ENCODE assay signal across 1 cellular context in the genomic region with DNA sequence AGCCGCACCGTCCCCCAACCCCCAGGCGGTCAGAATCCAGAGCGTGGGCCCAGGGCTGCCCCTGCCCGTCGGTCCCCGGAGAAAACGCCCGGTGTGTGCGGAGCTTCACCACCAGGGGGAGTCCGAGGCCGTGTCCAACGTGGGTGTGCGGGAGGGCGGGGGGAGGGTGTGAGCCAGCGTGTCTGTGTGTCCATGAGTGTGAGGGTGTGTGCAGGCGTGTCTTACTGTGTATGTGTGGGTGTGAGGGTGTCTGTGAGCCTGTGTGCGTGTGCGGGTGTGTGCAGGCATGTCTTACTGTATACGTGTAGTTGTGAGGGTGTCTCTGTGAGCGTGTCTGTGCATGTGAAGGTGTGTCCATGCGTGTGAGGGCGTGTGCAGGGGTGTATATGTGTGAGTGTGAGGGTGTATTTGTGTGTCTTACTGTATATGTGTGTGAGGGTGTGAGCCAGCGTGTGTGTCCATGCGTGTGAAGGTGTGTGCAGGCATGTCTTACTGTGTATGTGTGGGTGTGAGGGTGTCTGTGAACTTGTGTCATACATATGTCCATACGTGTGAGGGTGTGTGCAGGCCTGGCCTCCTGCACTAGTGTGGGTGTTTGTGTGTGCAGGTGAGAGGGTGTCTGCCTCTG.
TF ChIP-seq lines count a peak whose summit lies in the region.

No MANE protein-coding gene starts in this region.

TF ChIP-seq in GM12878, 131 proteins besides CTCF, POLR2A, EP300 and RAD21 (continued from another document):
- TF ChIP-seq, protein P1, sequence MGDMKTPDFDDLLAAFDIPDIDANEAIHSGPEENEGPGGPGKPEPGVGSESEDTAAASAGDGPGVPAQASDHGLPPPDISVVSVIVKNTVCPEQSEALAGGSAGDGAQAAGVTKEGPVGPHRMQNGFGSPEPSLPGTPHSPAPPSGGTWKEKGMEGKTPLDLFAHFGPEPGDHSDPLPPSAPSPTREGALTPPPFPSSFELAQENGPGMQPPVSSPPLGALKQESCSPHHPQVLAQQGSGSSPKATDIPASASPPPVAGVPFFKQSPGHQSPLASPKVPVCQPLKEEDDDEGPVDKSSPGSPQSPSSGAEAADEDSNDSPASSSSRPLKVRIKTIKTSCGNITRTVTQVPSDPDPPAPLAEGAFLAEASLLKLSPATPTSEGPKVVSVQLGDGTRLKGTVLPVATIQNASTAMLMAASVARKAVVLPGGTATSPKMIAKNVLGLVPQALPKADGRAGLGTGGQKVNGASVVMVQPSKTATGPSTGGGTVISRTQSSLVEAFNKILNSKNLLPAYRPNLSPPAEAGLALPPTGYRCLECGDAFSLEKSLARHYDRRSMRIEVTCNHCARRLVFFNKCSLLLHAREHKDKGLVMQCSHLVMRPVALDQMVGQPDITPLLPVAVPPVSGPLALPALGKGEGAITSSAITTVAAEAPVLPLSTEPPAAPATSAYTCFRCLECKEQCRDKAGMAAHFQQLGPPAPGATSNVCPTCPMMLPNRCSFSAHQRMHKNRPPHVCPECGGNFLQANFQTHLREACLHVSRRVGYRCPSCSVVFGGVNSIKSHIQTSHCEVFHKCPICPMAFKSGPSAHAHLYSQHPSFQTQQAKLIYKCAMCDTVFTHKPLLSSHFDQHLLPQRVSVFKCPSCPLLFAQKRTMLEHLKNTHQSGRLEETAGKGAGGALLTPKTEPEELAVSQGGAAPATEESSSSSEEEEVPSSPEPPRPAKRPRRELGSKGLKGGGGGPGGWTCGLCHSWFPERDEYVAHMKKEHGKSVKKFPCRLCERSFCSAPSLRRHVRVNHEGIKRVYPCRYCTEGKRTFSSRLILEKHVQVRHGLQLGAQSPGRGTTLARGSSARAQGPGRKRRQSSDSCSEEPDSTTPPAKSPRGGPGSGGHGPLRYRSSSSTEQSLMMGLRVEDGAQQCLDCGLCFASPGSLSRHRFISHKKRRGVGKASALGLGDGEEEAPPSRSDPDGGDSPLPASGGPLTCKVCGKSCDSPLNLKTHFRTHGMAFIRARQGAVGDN (IDR thresholded peaks at IDR 0.05), result no peak
- TF ChIP-seq, protein P2, sequence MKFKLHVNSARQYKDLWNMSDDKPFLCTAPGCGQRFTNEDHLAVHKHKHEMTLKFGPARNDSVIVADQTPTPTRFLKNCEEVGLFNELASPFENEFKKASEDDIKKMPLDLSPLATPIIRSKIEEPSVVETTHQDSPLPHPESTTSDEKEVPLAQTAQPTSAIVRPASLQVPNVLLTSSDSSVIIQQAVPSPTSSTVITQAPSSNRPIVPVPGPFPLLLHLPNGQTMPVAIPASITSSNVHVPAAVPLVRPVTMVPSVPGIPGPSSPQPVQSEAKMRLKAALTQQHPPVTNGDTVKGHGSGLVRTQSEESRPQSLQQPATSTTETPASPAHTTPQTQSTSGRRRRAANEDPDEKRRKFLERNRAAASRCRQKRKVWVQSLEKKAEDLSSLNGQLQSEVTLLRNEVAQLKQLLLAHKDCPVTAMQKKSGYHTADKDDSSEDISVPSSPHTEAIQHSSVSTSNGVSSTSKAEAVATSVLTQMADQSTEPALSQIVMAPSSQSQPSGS (IDR thresholded peaks at IDR 0.05; ENCODE audit: low read length), result no peak
- no peak for TF ChIP-seq ZNF207 (IDR thresholded peaks at IDR 0.05; ENCODE audit: borderline replicate concordance)
- TF ChIP-seq, protein P3, sequence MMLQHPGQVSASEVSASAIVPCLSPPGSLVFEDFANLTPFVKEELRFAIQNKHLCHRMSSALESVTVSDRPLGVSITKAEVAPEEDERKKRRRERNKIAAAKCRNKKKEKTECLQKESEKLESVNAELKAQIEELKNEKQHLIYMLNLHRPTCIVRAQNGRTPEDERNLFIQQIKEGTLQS (IDR thresholded peaks at IDR 0.05; ENCODE audit: borderline replicate concordance, extremely low read depth, low read depth, low read length), result no peak
- no peak for TF ChIP-seq ZBED1 (IDR thresholded peaks at IDR 0.05; ENCODE audit: borderline replicate concordance)
- peak; percentile 80; the same call in 1 of the 2 replicates for TF ChIP-seq NBN (IDR thresholded peaks at IDR 0.05)
- peak; percentile 24 for TF ChIP-seq SP1 (IDR thresholded peaks at IDR 0.05; ENCODE audit: low read depth, low read length)
- TF ChIP-seq, protein P4, sequence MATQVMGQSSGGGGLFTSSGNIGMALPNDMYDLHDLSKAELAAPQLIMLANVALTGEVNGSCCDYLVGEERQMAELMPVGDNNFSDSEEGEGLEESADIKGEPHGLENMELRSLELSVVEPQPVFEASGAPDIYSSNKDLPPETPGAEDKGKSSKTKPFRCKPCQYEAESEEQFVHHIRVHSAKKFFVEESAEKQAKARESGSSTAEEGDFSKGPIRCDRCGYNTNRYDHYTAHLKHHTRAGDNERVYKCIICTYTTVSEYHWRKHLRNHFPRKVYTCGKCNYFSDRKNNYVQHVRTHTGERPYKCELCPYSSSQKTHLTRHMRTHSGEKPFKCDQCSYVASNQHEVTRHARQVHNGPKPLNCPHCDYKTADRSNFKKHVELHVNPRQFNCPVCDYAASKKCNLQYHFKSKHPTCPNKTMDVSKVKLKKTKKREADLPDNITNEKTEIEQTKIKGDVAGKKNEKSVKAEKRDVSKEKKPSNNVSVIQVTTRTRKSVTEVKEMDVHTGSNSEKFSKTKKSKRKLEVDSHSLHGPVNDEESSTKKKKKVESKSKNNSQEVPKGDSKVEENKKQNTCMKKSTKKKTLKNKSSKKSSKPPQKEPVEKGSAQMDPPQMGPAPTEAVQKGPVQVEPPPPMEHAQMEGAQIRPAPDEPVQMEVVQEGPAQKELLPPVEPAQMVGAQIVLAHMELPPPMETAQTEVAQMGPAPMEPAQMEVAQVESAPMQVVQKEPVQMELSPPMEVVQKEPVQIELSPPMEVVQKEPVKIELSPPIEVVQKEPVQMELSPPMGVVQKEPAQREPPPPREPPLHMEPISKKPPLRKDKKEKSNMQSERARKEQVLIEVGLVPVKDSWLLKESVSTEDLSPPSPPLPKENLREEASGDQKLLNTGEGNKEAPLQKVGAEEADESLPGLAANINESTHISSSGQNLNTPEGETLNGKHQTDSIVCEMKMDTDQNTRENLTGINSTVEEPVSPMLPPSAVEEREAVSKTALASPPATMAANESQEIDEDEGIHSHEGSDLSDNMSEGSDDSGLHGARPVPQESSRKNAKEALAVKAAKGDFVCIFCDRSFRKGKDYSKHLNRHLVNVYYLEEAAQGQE (IDR thresholded peaks at IDR 0.05; ENCODE audit: low read depth, low read length), result no peak
- TF ChIP-seq GATAD2B (conservative IDR thresholded peaks at IDR 0.05; ENCODE audit: low read depth), result 0 out of 2 replicates have a peak, but pooled peaks have one; percentile 31
- TF ChIP-seq, protein P5, sequence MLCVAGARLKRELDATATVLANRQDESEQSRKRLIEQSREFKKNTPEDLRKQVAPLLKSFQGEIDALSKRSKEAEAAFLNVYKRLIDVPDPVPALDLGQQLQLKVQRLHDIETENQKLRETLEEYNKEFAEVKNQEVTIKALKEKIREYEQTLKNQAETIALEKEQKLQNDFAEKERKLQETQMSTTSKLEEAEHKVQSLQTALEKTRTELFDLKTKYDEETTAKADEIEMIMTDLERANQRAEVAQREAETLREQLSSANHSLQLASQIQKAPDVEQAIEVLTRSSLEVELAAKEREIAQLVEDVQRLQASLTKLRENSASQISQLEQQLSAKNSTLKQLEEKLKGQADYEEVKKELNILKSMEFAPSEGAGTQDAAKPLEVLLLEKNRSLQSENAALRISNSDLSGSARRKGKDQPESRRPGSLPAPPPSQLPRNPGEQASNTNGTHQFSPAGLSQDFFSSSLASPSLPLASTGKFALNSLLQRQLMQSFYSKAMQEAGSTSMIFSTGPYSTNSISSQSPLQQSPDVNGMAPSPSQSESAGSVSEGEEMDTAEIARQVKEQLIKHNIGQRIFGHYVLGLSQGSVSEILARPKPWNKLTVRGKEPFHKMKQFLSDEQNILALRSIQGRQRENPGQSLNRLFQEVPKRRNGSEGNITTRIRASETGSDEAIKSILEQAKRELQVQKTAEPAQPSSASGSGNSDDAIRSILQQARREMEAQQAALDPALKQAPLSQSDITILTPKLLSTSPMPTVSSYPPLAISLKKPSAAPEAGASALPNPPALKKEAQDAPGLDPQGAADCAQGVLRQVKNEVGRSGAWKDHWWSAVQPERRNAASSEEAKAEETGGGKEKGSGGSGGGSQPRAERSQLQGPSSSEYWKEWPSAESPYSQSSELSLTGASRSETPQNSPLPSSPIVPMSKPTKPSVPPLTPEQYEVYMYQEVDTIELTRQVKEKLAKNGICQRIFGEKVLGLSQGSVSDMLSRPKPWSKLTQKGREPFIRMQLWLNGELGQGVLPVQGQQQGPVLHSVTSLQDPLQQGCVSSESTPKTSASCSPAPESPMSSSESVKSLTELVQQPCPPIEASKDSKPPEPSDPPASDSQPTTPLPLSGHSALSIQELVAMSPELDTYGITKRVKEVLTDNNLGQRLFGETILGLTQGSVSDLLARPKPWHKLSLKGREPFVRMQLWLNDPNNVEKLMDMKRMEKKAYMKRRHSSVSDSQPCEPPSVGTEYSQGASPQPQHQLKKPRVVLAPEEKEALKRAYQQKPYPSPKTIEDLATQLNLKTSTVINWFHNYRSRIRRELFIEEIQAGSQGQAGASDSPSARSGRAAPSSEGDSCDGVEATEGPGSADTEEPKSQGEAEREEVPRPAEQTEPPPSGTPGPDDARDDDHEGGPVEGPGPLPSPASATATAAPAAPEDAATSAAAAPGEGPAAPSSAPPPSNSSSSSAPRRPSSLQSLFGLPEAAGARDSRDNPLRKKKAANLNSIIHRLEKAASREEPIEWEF (IDR thresholded peaks at IDR 0.05; ENCODE audit: insufficient replicate concordance, low read depth, low read length), result no peak
